In the genomic region with DNA sequence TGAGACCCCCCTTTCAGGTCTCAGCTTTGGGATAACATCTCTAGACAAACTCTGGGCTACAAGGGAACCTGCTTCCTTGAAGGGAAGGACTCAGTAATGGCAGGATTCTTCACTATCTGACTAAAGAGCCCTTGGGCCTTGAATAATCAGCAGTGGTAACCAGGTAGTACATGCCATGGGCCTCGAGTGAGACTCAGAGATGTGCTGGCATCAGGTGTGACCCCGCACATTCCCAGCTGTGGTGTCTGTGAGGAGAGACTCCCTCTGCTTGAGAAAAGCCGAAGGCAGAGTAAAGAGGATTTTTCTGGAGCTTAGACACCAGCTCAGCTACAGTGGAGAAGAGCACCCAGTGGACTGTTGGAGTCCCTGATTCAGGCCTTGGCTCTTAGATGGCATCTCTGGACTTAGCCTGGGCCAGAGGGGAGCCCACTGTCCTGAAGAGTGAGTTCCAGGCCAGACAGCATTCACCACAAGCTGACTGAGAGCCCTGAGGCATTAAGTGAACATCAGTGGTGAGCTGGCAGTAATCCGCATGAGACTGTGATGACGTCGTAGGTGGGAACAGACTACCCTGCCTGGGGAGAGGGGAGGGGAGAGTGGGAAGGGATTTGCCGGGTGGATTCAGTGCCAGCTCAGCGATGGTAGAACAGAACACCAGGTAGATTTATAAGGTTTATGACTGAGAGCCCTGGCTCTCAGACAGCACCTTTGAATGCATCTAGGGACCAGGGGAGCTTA, we compare ENCODE assay signal across 1 cellular context.
TF ChIP-seq lines count a peak whose summit lies in the region.

No MANE protein-coding gene starts in this region.

TF ChIP-seq in GM23338, 12 proteins besides CTCF, POLR2A, EP300 and RAD21 (continued from another document):
- TF ChIP-seq, protein P1, sequence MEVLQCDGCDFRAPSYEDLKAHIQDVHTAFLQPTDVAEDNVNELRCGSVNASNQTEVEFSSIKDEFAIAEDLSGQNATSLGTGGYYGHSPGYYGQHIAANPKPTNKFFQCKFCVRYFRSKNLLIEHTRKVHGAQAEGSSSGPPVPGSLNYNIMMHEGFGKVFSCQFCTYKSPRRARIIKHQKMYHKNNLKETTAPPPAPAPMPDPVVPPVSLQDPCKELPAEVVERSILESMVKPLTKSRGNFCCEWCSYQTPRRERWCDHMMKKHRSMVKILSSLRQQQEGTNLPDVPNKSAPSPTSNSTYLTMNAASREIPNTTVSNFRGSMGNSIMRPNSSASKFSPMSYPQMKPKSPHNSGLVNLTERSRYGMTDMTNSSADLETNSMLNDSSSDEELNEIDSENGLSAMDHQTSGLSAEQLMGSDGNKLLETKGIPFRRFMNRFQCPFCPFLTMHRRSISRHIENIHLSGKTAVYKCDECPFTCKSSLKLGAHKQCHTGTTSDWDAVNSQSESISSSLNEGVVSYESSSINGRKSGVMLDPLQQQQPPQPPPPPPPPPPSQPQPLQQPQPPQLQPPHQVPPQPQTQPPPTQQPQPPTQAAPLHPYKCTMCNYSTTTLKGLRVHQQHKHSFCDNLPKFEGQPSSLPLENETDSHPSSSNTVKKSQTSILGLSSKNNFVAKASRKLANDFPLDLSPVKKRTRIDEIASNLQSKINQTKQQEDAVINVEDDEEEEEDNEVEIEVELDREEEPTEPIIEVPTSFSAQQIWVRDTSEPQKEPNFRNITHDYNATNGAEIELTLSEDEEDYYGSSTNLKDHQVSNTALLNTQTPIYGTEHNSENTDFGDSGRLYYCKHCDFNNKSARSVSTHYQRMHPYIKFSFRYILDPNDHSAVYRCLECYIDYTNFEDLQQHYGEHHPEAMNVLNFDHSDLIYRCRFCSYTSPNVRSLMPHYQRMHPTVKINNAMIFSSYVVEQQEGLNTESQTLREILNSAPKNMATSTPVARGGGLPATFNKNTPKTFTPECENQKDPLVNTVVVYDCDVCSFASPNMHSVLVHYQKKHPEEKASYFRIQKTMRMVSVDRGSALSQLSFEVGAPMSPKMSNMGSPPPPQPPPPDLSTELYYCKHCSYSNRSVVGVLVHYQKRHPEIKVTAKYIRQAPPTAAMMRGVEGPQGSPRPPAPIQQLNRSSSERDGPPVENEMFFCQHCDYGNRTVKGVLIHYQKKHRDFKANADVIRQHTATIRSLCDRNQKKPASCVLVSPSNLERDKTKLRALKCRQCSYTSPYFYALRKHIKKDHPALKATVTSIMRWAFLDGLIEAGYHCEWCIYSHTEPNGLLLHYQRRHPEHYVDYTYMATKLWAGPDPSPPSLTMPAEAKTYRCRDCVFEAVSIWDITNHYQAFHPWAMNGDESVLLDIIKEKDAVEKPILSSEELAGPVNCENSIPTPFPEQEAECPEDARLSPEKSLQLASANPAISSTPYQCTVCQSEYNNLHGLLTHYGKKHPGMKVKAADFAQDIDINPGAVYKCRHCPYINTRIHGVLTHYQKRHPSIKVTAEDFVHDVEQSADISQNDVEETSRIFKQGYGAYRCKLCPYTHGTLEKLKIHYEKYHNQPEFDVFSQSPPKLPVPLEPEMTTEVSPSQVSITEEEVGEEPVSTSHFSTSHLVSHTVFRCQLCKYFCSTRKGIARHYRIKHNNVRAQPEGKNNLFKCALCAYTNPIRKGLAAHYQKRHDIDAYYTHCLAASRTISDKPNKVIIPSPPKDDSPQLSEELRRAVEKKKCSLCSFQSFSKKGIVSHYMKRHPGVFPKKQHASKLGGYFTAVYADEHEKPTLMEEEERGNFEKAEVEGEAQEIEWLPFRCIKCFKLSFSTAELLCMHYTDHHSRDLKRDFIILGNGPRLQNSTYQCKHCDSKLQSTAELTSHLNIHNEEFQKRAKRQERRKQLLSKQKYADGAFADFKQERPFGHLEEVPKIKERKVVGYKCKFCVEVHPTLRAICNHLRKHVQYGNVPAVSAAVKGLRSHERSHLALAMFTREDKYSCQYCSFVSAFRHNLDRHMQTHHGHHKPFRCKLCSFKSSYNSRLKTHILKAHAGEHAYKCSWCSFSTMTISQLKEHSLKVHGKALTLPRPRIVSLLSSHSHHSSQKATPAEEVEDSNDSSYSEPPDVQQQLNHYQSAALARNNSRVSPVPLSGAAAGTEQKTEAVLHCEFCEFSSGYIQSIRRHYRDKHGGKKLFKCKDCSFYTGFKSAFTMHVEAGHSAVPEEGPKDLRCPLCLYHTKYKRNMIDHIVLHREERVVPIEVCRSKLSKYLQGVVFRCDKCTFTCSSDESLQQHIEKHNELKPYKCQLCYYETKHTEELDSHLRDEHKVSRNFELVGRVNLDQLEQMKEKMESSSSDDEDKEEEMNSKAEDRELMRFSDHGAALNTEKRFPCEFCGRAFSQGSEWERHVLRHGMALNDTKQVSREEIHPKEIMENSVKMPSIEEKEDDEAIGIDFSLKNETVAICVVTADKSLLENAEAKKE (CRISPR knock-in tag; IDR thresholded peaks at IDR 0.05), result no peak
- TF ChIP-seq EZH2phosphoT487 (IDR thresholded peaks at IDR 0.05; ENCODE audit: unreplicated experiment), result no peak
